Comparison of ENCODE assay signal across 24 cellular contexts in genomic region chr4:57504139-57504538, GRCh38.
DNase-seq lines count a peak whose midpoint lies in the region; TF ChIP-seq lines count a peak whose summit lies in the region.
"Had no signal": no experiment of that assay in that cellular context is flagged by ENCODE, and none has a peak within 500 bp of the region (broad histone marks: within the 10 kb centered on the region; RNA-seq: fewer than 3 reads in every experiment).

No MANE protein-coding gene starts in this region.

- H3K27ac ChIP-seq in neural cell (ENCODE audit: low read length), result no peak overlapping the region
- H3K27ac ChIP-seq: gastroesophageal sphincter, HL-60, left lung, skin epidermis had no signal

- H3K4me2 ChIP-seq in neural cell (ENCODE audit: low read length), result no peak overlapping the region

- no peaks in the 10 kb centered on the region for H3K9me2 ChIP-seq in neural cell (ENCODE audit: insufficient read depth, low read length)

- no peaks in the 10 kb centered on the region for H3F3A ChIP-seq in neural cell (ENCODE audit: insufficient read depth, low read length, poor library complexity, severe bottlenecking)

- no peaks in the 10 kb centered on the region for H3K79me2 ChIP-seq in neural cell (replicated peaks; ENCODE audit: insufficient read depth, low read length)

- DNase-seq in DMS53 (lab: John Stamatoyannopoulos, UW), result peak; percentile 24
- no peak for DNase-seq in DMS53 treated with DMSO at 0.1 percent for 48 hours (lab: John Stamatoyannopoulos, UW; ENCODE audit: unreplicated experiment)
- DNase-seq in NCI-H1417 (lab: John Stamatoyannopoulos, UW), result peak in 2 of 3 experiments; percentile 86 to 96
- DNase-seq in NCI-H510A (lab: John Stamatoyannopoulos, UW), result peak; percentile 80
- no peak for DNase-seq in AG08396 (ENCODE audit: low spot score)
- DNase-seq in stimulated activated CD4-positive, alpha-beta T cell treated with anti-CD3 and anti-CD28 coated beads, Interleukin-4, amount 100 ng/mL, for 4 hours, result no peak
- no peak for DNase-seq in stimulated activated naive CD4-positive, alpha-beta T cell treated with Interleukin-2 at 50 U/mL for 16 hours (lab: John Stamatoyannopoulos, UW)
- DNase-seq: activated CD4-positive, alpha-beta T cell treated with anti-CD3 and anti-CD28 coated beads, Interleukin-2, amount 10 ng/mL, durations not matched to agents 7 days and 5 days; activated T-cell treated with anti-CD3 and anti-CD28 coated beads, Interleukin-2, amount 50 U/mL, for 72 hours; aorta; CD8-positive, alpha-beta memory T cell; dermis blood vessel endothelial cell; H9; hypothalamus; left lung; mesendoderm; naive B cell; NCI-H1436; NCI-H446 treated with DMSO at 0.1 percent for 48 hours; occipital lobe had no signal

- no peak overlapping the region for H2AFZ ChIP-seq in neural cell (ENCODE audit: low read depth, low read length)

- no peak for TF ChIP-seq RAD21 in neural cell (conservative IDR thresholded peaks at IDR 0.05)

- TF ChIP-seq EP300 in neural cell (conservative IDR thresholded peaks at IDR 0.05; ENCODE audit: poor library complexity, severe bottlenecking), result peak; percentile 44

- H3K27me3 ChIP-seq in neural cell (ENCODE audit: insufficient read depth, low read depth, low read length), result no peaks in the 10 kb centered on the region
- H3K27me3 ChIP-seq: gastroesophageal sphincter, left lung had no signal

- no peak overlapping the region for H3K4me3 ChIP-seq in neural cell (ENCODE audit: low read length)
- H3K4me3 ChIP-seq: gastroesophageal sphincter, left lung, skin epidermis had no signal

- no peaks in the 10 kb centered on the region for H3K36me3 ChIP-seq in neural cell (ENCODE audit: insufficient read depth, low read length)
- H3K36me3 ChIP-seq: gastroesophageal sphincter, left lung had no signal

- no peaks in the 10 kb centered on the region for H4K20me1 ChIP-seq in neural cell (ENCODE audit: insufficient read depth)

- no peak overlapping the region for H3K9ac ChIP-seq in neural cell (ENCODE audit: low read length)

- TF ChIP-seq CTCF in neural cell (IDR thresholded peaks at IDR 0.05; ENCODE audit: poor library complexity, severe bottlenecking), result no peak

- no peaks in the 10 kb centered on the region for H3K9me3 ChIP-seq in neural cell (ENCODE audit: low read length)
- H3K9me3 ChIP-seq: gastroesophageal sphincter, left lung had no signal

TF ChIP-seq in neural cell, 6 proteins besides CTCF, POLR2A, EP300 and RAD21:
- TF ChIP-seq MXI1 (conservative IDR thresholded peaks at IDR 0.05; ENCODE audit: poor library complexity, severe bottlenecking) (no peak), SMC3 (conservative IDR thresholded peaks at IDR 0.05; ENCODE audit: poor library complexity) (no peak)
- TF ChIP-seq, protein P1, sequence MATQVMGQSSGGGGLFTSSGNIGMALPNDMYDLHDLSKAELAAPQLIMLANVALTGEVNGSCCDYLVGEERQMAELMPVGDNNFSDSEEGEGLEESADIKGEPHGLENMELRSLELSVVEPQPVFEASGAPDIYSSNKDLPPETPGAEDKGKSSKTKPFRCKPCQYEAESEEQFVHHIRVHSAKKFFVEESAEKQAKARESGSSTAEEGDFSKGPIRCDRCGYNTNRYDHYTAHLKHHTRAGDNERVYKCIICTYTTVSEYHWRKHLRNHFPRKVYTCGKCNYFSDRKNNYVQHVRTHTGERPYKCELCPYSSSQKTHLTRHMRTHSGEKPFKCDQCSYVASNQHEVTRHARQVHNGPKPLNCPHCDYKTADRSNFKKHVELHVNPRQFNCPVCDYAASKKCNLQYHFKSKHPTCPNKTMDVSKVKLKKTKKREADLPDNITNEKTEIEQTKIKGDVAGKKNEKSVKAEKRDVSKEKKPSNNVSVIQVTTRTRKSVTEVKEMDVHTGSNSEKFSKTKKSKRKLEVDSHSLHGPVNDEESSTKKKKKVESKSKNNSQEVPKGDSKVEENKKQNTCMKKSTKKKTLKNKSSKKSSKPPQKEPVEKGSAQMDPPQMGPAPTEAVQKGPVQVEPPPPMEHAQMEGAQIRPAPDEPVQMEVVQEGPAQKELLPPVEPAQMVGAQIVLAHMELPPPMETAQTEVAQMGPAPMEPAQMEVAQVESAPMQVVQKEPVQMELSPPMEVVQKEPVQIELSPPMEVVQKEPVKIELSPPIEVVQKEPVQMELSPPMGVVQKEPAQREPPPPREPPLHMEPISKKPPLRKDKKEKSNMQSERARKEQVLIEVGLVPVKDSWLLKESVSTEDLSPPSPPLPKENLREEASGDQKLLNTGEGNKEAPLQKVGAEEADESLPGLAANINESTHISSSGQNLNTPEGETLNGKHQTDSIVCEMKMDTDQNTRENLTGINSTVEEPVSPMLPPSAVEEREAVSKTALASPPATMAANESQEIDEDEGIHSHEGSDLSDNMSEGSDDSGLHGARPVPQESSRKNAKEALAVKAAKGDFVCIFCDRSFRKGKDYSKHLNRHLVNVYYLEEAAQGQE (IDR thresholded peaks at IDR 0.05; ENCODE audit: borderline replicate concordance), result no peak

Comparison
In these comparisons a context has a peak if more than half of its experiments do, and no peak if none do; other contexts are left out.
1. DNase-seq: peak in DMS53 (single experiment), NCI-H1417 (2 of 3) and NCI-H510A (single experiment); none in DMS53 treated with DMSO at 0.1 percent for 48 hours (single experiment), AG08396 (single experiment), stimulated activated CD4-positive, alpha-beta T cell treated with anti-CD3 and anti-CD28 coated beads, Interleukin-4, amount 100 ng/mL, for 4 hours (0 of 2) and stimulated activated naive CD4-positive, alpha-beta T cell treated with Interleukin-2 at 50 U/mL for 16 hours (single experiment).